ENCODE assay signal across 14 cellular contexts in the genomic region with DNA sequence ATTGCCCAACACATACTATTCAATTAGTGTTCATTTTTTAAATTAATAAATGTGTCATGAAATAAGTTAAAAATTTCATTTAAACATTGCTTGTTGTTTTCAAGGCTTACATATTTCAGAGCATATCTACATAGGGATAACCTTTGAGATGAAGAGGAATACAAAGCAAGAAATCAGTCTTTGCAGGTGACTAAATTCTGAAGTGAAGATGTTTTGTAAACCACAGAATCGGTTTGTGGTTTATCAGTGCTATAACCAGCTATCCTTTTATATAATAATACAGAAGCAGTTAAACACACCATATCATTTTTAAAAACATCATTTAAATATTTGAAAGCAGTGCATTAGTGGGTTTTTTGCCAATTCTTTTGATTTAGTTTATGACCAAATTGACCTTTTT.
DNase-seq lines count a peak whose midpoint lies in the region; ATAC-seq and TF ChIP-seq lines count a peak whose summit lies in the region.
"Had no signal": no experiment of that assay in that cellular context is flagged by ENCODE, and none has a peak within 500 bp of the region (broad histone marks: within the 10 kb centered on the region; RNA-seq: fewer than 3 reads in every experiment).

No MANE protein-coding gene starts in this region.

- peak overlapping the region; percentile 52 for H3K4me3 ChIP-seq in DOHH2 (ENCODE audit: low read length)

- no peaks in the 10 kb centered on the region for H4K20me1 ChIP-seq in DOHH2 (ENCODE audit: control insufficient read depth, insufficient read depth, low read depth, low read length)

- H3K36me3 ChIP-seq in DOHH2 (ENCODE audit: control insufficient read depth, low read length): peaks cover 66% of the 10 kb centered on the region

- peak overlapping the region; percentile 94 for H3K27ac ChIP-seq in DOHH2 (ENCODE audit: low read depth, low read length)

- H3K4me1 ChIP-seq in DOHH2 (ENCODE audit: control insufficient read depth, low read length): peaks cover 100% of the 10 kb centered on the region

- DNase-seq in amniotic stem cell (lab: John Stamatoyannopoulos, UW) (no peak), DMS79 (lab: John Stamatoyannopoulos, UW) (no peak), activated gamma-delta T cell (lab: John Stamatoyannopoulos, UW) (no peak), SW 1271 (lab: John Stamatoyannopoulos, UW) (no peak)
- DNase-seq: IMR-90; mammary epithelial cell; NCI-H187; OCI-M1; stimulated activated CD4-positive, alpha-beta T cell treated with anti-CD3 and anti-CD28 coated beads, Interleukin-15, amount 100 ng/mL, for 24 hours had no signal

- H3K79me2 ChIP-seq in DOHH2 (ENCODE audit: control insufficient read depth, low read length): peaks cover 97% of the 10 kb centered on the region

- peaks cover 29% of the 10 kb centered on the region for H3F3A ChIP-seq in DOHH2 (ENCODE audit: control insufficient read depth, insufficient read depth)

- TF ChIP-seq CTCF in DOHH2 (IDR thresholded peaks at IDR 0.05; ENCODE audit: low read depth, low read length, poor library complexity, severe bottlenecking): no peak

- no peaks in the 10 kb centered on the region for H3K9me2 ChIP-seq in DOHH2 (replicated peaks; ENCODE audit: control insufficient read depth, low read length)

- peak overlapping the region; percentile 64 for H3K4me2 ChIP-seq in DOHH2 (ENCODE audit: low read length)

- ATAC-seq in GM19023 (IDR thresholded peaks at IDR 0.05; ENCODE audit: unreplicated experiment) (peak; percentile 77), HG02588 (IDR thresholded peaks at IDR 0.05; ENCODE audit: unreplicated experiment) (peak; percentile 72), HG03460 (IDR thresholded peaks at IDR 0.05; ENCODE audit: unreplicated experiment) (peak; percentile 70)
- ATAC-seq: stimulated activated memory B cell treated with anti-CD40 and anti-IgM and Interleukin-4, amounts not matched to agents 10 μg/mL and 1 μg/mL and 100 μg/mL, for 72 hours had no signal

- no peaks in the 10 kb centered on the region for H3K9me3 ChIP-seq in DOHH2 (ENCODE audit: control insufficient read depth, insufficient read depth, low read length)

- H3K27me3 ChIP-seq in DOHH2 (ENCODE audit: control insufficient read depth, low read length): no peaks in the 10 kb centered on the region
